Comparison of ENCODE assay signal across 8 cellular contexts in the genomic region with DNA sequence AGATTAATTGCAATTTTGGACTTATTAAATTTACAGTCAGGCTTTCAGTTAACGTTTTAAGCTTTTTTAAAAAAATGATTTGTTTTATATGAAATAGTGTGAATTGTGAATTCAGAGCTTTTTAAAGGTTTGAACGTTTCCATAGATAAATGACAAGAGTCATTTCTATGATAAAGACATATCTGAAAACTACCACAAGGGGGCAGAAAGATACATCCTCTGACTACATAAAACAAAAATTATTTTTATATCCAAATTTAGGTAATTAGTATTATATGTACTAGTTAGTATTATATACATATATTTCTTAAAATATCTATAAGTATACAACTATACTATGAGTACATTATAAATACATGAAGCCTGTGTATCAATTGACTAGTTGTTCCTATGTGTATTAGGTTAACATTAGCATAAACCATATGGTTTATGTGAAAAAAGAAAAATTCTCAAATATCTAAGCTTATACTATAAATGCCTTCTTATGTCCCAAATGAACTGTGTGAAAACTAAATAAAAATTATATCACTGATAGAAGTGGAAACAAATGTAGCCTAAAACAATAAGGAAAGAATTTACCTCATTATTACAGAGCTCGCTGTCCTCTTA.
A peak's percentile ranks its signal among the peaks of the same experiment; 100 is the strongest.
DNase-seq lines count a peak whose midpoint lies in the region; ATAC-seq and TF ChIP-seq lines count a peak whose summit lies in the region.

No MANE protein-coding gene starts in this region.

- H3K4me2 ChIP-seq in HCT116 (ENCODE audit: low read length) = no peak overlapping the region

- H3K4me3 ChIP-seq in HCT116 (replicated peaks in 1 of 2; ENCODE audit: low read depth in 1 of 2, low read length in 2 of 2) = no peak overlapping the region
- H3K4me3 ChIP-seq in adipocyte (ENCODE audit: low read length) = no peak overlapping the region
- H3K4me3 ChIP-seq in right lobe of liver = no peak overlapping the region

- H3K9me3 ChIP-seq in HCT116 (ENCODE audit: control insufficient read depth in 1 of 2, insufficient read depth in 1 of 2, low read depth in 1 of 2, low read length in 2 of 2) = no peaks in the 10 kb centered on the region
- no peaks in the 10 kb centered on the region for H3K9me3 ChIP-seq in adipocyte (ENCODE audit: control insufficient read depth, low read length)
- no peaks in the 10 kb centered on the region for H3K9me3 ChIP-seq in right lobe of liver

- 30% methylated on average over 3 of the region's 3 CpGs for WGBS in right lobe of liver (ENCODE audit: insufficient coverage, low coverage, low lambda C conversion rate, missing lambda C conversion rate)

- intact Hi-C loops in CD14-positive monocyte (cut with micrococcal nuclease) = loop anchor here (2.0 kb wide), 1 partner anchor 1537 kb away; no protein-coding TSS in a partner anchor
- intact Hi-C loops in HCT116 (cut with micrococcal nuclease) = loop anchor here (2.0 to 10.0 kb wide), 4 partner anchors 154 to 1707 kb away; a partner anchor contains a TSS
- intact Hi-C loops in right lobe of liver (cut with DNase I) = no loop called here

- RAD21 ChIA-PET in HCT116 (lab: Charles Lee; ENCODE audit: low non-redundant PET in 1 of 2, low total read pairs in 2 of 2, uncharacterized antibody in 2 of 2, unreplicated experiment in 2 of 2) = interaction anchor here in 1 of 2 experiments (0.6 to 0.7 kb wide), 2 partner anchors 80 to 1539 kb away, joined by 3 to 4 read pairs; no protein-coding TSS in a partner anchor

- no peaks in the 10 kb centered on the region for H3K9me3 Mint-ChIP-seq in CD14-positive monocyte

- H3K36me3 ChIP-seq in HCT116 (ENCODE audit: control insufficient read depth in 1 of 2, insufficient read depth in 2 of 2, low read length in 2 of 2) (no peaks in the 10 kb centered on the region), adipocyte (ENCODE audit: control insufficient read depth, insufficient read depth, low read length, severe bottlenecking) (peaks cover 11% of the 10 kb centered on the region), right lobe of liver (peaks cover 0 to 4% (median 0%) of the 10 kb centered on the region in 4 donors)

- peaks cover 13% of the 10 kb centered on the region for H3K4me1 Mint-ChIP-seq in CD14-positive monocyte

- H3K9ac ChIP-seq in HCT116 (ENCODE audit: low read length) (no peak overlapping the region), adipocyte (ENCODE audit: low read length) (no peak overlapping the region)

- no peaks in the 10 kb centered on the region for H3K27me3 Mint-ChIP-seq in CD14-positive monocyte (ENCODE audit: low read depth in 3 of 3)

- POLR2A ChIA-PET in HCT116 (lab: Charles Lee) = no interaction called here

- no peak overlapping the region for H2AFZ ChIP-seq in HCT116 (ENCODE audit: low read depth, low read length, poor library complexity, severe bottlenecking)

- ATAC-seq in HCT116 (no peak), right lobe of liver (no peak), GM19035 (IDR thresholded peaks at IDR 0.05; ENCODE audit: unreplicated experiment) (no peak), HG02798 (IDR thresholded peaks at IDR 0.05; ENCODE audit: poor library complexity, unreplicated experiment) (no peak), GM21717 (IDR thresholded peaks at IDR 0.05; ENCODE audit: unreplicated experiment) (no peak)

- BruUV-seq in HCT116 (replicated peaks; lab: Mats Ljungman, UMichigan) = no TSS peak

- DNase-seq in CD14-positive monocyte (ENCODE audit: low spot score) (no peak), HCT116 (ENCODE audit: low read depth, low spot score) (peak; percentile 15), adipocyte (ENCODE audit: low read depth) (peak; percentile 81), right lobe of liver (no peak), OCI-M2 (lab: John Stamatoyannopoulos, UW; ENCODE audit: unreplicated experiment) (no peak)

- TF ChIP-seq CTCF in CD14-positive monocyte (IDR thresholded peaks at IDR 0.05) = peak; percentile 81
- TF ChIP-seq CTCF in HCT116 (IDR thresholded peaks at IDR 0.05 in 2 of 3, conservative IDR thresholded peaks at IDR 0.05 in 1 of 3; ENCODE audit: borderline replicate concordance in 1 of 3, insufficient read depth in 1 of 3, low read depth in 2 of 3, low read length in 2 of 3) = peak; percentile 21 to 42 (median 42); a peak in 4 of 6 replicates
- TF ChIP-seq CTCF in right lobe of liver (IDR thresholded peaks at IDR 0.05) = peak; percentile 45 to 69 (median 65)

- H3K27me3 ChIP-seq in HCT116 (ENCODE audit: insufficient read depth, low read length) (no peaks in the 10 kb centered on the region), adipocyte (replicated peaks; ENCODE audit: control insufficient read depth, insufficient read depth, low read length) (no peaks in the 10 kb centered on the region), right lobe of liver (no peaks in the 10 kb centered on the region)

- H3K27ac ChIP-seq in HCT116 (ENCODE audit: low read depth, low read length) = no peak overlapping the region
- H3K27ac ChIP-seq in right lobe of liver = no peak overlapping the region

- no peaks in the 10 kb centered on the region for H3K9me2 ChIP-seq in HCT116 (ENCODE audit: insufficient read depth)

- no peak overlapping the region for H3K4me3 Mint-ChIP-seq in CD14-positive monocyte

- CTCF ChIA-PET in HCT116 (lab: Charles Lee) = interaction anchor here (0.7 to 4.3 kb wide), 15 partner anchors 10 to 1706 kb away, joined by 3 to 64 read pairs (median 4); no protein-coding TSS in a partner anchor

- no peak for TF ChIP-seq POLR2A in HCT116 (IDR thresholded peaks at IDR 0.05; ENCODE audit: borderline replicate concordance, extremely low read depth, insufficient read depth, insufficient read length)
- TF ChIP-seq POLR2A in right lobe of liver (IDR thresholded peaks at IDR 0.05) = no peak

- peaks cover 67 to 68% of the 10 kb centered on the region in 2 donors for H3K36me3 Mint-ChIP-seq in CD14-positive monocyte

- no peaks in the 10 kb centered on the region; a peak in 1 of 4 replicates for H3K4me1 ChIP-seq in HCT116 (ENCODE audit: control insufficient read depth in 1 of 2, insufficient read depth in 2 of 2, low read length in 2 of 2)
- peaks cover 8% of the 10 kb centered on the region for H3K4me1 ChIP-seq in adipocyte (ENCODE audit: control insufficient read depth, insufficient read depth, low read length)
- no peaks in the 10 kb centered on the region for H3K4me1 ChIP-seq in right lobe of liver

- H3K27ac Mint-ChIP-seq in CD14-positive monocyte = no peak overlapping the region

- no peaks in the 10 kb centered on the region for H4K20me1 ChIP-seq in HCT116 (ENCODE audit: insufficient read depth)

- H3K79me2 ChIP-seq in HCT116 (ENCODE audit: insufficient read depth, low read length) = no peaks in the 10 kb centered on the region

- peak; percentile 51 for TF ChIP-seq RAD21 in HCT116 (IDR thresholded peaks at IDR 0.05; ENCODE audit: low read depth)

TF ChIP-seq in HCT116, 20 proteins besides CTCF, POLR2A, EP300 and RAD21:
- TF ChIP-seq CEBPB (IDR thresholded peaks at IDR 0.05; ENCODE audit: low read depth) = no peak
- no peak for TF ChIP-seq EZH2phosphoT487 (IDR thresholded peaks at IDR 0.05; ENCODE audit: borderline replicate concordance)
- no peak for TF ChIP-seq ZFX (IDR thresholded peaks at IDR 0.05)
- no peak for TF ChIP-seq ELF1 (IDR thresholded peaks at IDR 0.05; ENCODE audit: borderline replicate concordance, low read depth)
- no peak for TF ChIP-seq SIN3A (IDR thresholded peaks at IDR 0.05; ENCODE audit: low read depth)
- no peak for TF ChIP-seq JUND (IDR thresholded peaks at IDR 0.05)
- TF ChIP-seq, protein P1, sequence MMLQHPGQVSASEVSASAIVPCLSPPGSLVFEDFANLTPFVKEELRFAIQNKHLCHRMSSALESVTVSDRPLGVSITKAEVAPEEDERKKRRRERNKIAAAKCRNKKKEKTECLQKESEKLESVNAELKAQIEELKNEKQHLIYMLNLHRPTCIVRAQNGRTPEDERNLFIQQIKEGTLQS (IDR thresholded peaks at IDR 0.05) = no peak
TF ChIP-seq in HCT116: peak in this region for 0.

Comparison
In these comparisons a context has a peak if more than half of its experiments do, and no peak if none do; other contexts are left out.
1. DNase-seq: peak in HCT116 (single experiment) and adipocyte (single experiment); none in CD14-positive monocyte (single experiment), right lobe of liver (0 of 3) and OCI-M2 (single experiment).
2. intact Hi-C loops: an anchor here in CD14-positive monocyte (2.0 kb wide) and HCT116 (2.0 to 10.0 kb wide); none called in right lobe of liver.
3. Peak in every context shown above with its lines, with median percentiles within 50 percentile points of each other: CTCF ChIP-seq.